9 cellular contexts compared by ENCODE assay signal in genomic region chr3:149245738-149246451, GRCh38. TPM values are rescaled to one million over a fixed set of nuclear protein-coding genes. Genes with fewer than 3 reads are reported as not detected.
DNase-seq lines count a peak whose midpoint lies in the region; ATAC-seq, FAIRE-seq and TF ChIP-seq lines count a peak whose summit lies in the region.
"Had no signal": no experiment of that assay in that cellular context is flagged by ENCODE, and none has a peak within 500 bp of the region (broad histone marks: within the 10 kb centered on the region; RNA-seq: fewer than 3 reads in every experiment).

No MANE protein-coding gene starts in this region.

- H3K36me3 ChIP-seq in ascending aorta (no peaks in the 10 kb centered on the region), left lung (no peaks in the 10 kb centered on the region)

- H3K4me1 ChIP-seq in ascending aorta (peaks cover 9 to 32% of the 10 kb centered on the region in 2 donors), left lung (peaks cover 31 to 40% of the 10 kb centered on the region in 2 donors)

- intact Hi-C loops in ascending aorta (cut with DNase I), result loop anchor here (5.0 kb wide), 1 partner anchor 64 kb away; no protein-coding TSS in a partner anchor
- intact Hi-C loops in left lung (cut with DNase I), result no loop called here

- POLR2A ChIA-PET in GM10248 (lab: Yijun Ruan, JAX), result no interaction called here

- H3K4me3 ChIP-seq in ascending aorta (peak overlapping the region in 1 of 2 donors; percentile 23), left lung (no peak overlapping the region)

- peak overlapping the region; percentile 64 to 70 for H3K27ac ChIP-seq in ascending aorta
- H3K27ac ChIP-seq in left lung, result peak overlapping the region; percentile 69 to 75

- H3K27me3 ChIP-seq in ascending aorta (no peaks in the 10 kb centered on the region), left lung (no peaks in the 10 kb centered on the region)

- ATAC-seq in GM21528 (IDR thresholded peaks at IDR 0.05; ENCODE audit: low FRiP score, unreplicated experiment) (peak; percentile 83), left lung (peak; percentile 84)

- H3K9me3 ChIP-seq in ascending aorta (no peaks in the 10 kb centered on the region), left lung (no peaks in the 10 kb centered on the region)

- CTCF ChIA-PET in GM10248 (lab: Yijun Ruan, JAX), result interaction anchor here (0.7 to 4.2 kb wide), 6 partner anchors 9 to 126 kb away, joined by 3 to 22 read pairs (median 4); no protein-coding TSS in a partner anchor

- DNase-seq in GM10248 (ENCODE audit: extremely low spot score) (peak; percentile 42), HTR-8/SVneo (ENCODE audit: insufficient read length, low spot score) (peak; percentile 37), ascending aorta (ENCODE audit: low spot score in 2 of 2) (no peak), left lung (no peak), GF-D8 (lab: John Stamatoyannopoulos, UW) (no peak), middle frontal gyrus (ENCODE audit: extremely low spot score, low spot score) (no peak), NCI-H1105 treated with DMSO at 0.1 percent for 48 hours (lab: John Stamatoyannopoulos, UW) (no peak)

- peak; percentile 23 for FAIRE-seq in HTR-8/SVneo (lab: Jason Lieb, UNC)

- TF ChIP-seq CTCF in GM10248 (IDR thresholded peaks at IDR 0.05; ENCODE audit: control extremely low read depth, extremely low read depth, low read depth, missing control alignments), result no peak
- TF ChIP-seq CTCF in ascending aorta (IDR thresholded peaks at IDR 0.05), result no peak
- TF ChIP-seq CTCF in left lung (IDR thresholded peaks at IDR 0.05), result no peak

RNA-seq across cellular contexts. Expression of gene CP, which starts 24.3 kb away (rescaled TPM):
- total RNA-seq in ascending aorta (58.3 TPM), left lung (10 to 100 TPM in 1 of 2 donors, 1 to 10 TPM in 1; 5.8 to 15.4 TPM)
- total RNA-seq: T-helper 1 cell treated with Interleukin-12 subunit alpha and Interleukin-12 subunit beta and Interleukin-4 antibody, amounts not matched to agents 30 ng/mL and 1 ng/mL, for 36 hours had no signal

Comparison
In these comparisons a context has a peak if more than half of its experiments do, and no peak if none do; other contexts are left out.
1. DNase-seq: peak in GM10248 (single experiment) and HTR-8/SVneo (single experiment); none in ascending aorta (0 of 2), left lung (0 of 2), GF-D8 (single experiment), middle frontal gyrus (single experiment) and NCI-H1105 treated with DMSO at 0.1 percent for 48 hours (single experiment).